Comparison of ENCODE assay signal across 18 cellular contexts in the genomic region with DNA sequence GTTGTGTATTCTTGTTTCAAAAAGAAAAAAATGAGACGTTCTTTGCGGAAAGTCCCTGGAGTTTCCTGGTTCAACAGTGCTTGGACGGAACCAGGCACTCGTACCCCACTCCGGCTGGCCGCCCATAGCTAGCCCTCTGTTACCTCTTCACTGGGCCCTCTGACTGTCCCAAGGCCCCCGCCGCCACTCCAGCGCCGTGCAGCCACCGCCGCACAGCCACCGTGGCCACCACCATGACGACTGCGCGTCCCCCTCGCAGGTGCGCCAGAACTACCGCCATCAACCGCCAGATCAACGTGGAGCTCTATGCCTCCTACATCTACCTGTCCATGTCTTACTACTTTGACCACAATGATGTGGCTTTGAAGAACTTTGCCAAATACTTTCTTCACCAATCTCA. TPM values are rescaled to one million over a fixed set of nuclear protein-coding genes. Genes with fewer than 3 reads are reported as not detected.
DNase-seq lines count a peak whose midpoint lies in the region; ATAC-seq, FAIRE-seq and TF ChIP-seq lines count a peak whose summit lies in the region.
"Had no signal": no experiment of that assay in that cellular context is flagged by ENCODE, and none has a peak within 500 bp of the region (broad histone marks: within the 10 kb centered on the region; RNA-seq: fewer than 3 reads in every experiment).

No MANE protein-coding gene starts in this region.

- H3K4me1 ChIP-seq in K562 (replicated peaks in 1 of 2; ENCODE audit: control insufficient read depth in 2 of 2, insufficient read depth in 2 of 2, low read length in 2 of 2) (no peaks in the 10 kb centered on the region; a peak in 1 of 5 replicates), testis (peaks cover 2% of the 10 kb centered on the region), gastroesophageal sphincter (peaks cover 0 to 3% (median 0%) of the 10 kb centered on the region in 3 donors)

- POLR2A ChIA-PET in K562 (lab: Yijun Ruan, JAX) = interaction anchor here (0.6 to 1.3 kb wide), 6 partner anchors 11 to 1154 kb away, joined by 3 to 4 read pairs (median 3); a partner anchor contains a TSS

- no peak for TF ChIP-seq POLR2A in K562 (conservative IDR thresholded peaks at IDR 0.05)
- TF ChIP-seq POLR2A in testis (IDR thresholded peaks at IDR 0.05) = no peak
- TF ChIP-seq POLR2A in gastroesophageal sphincter (IDR thresholded peaks at IDR 0.05) = no peak

- no peak for ATAC-seq in activated naive CD4-positive, alpha-beta T cell treated with anti-CD3 and anti-CD28 coated beads, Interleukin-2, amount 50 U/mL, for 72 hours
- peak; percentile 51; the same call in 2 of the 3 replicates for ATAC-seq in K562
- ATAC-seq in naive B cell (ENCODE audit: low read depth in 2 of 2) = no peak
- ATAC-seq in gastroesophageal sphincter = no peak
- ATAC-seq: CD8-positive, alpha-beta T cell; GM23338 had no signal

- H3K9me3 ChIP-seq in K562 (replicated peaks; ENCODE audit: control insufficient read depth, insufficient read depth, low read depth, low read length) = no peaks in the 10 kb centered on the region
- no peaks in the 10 kb centered on the region for H3K9me3 ChIP-seq in testis
- no peaks in the 10 kb centered on the region for H3K9me3 ChIP-seq in gastroesophageal sphincter

- in situ Hi-C loops in K562 (cut with MboI) (no loop called here), KBM-7 (cut with MboI; ENCODE audit: low pct_unique_long_range_greater_than_20kb, low sequenced_read_pairs) (no loop called here)

- H3K79me2 ChIP-seq in K562 (ENCODE audit: control insufficient read depth, insufficient read depth, low read length) = no peaks in the 10 kb centered on the region

- H4K20me1 ChIP-seq in K562 (replicated peaks; ENCODE audit: control insufficient read depth, insufficient read depth, low read length) = no peaks in the 10 kb centered on the region

- H3K9me3 Mint-ChIP-seq in activated naive CD4-positive, alpha-beta T cell treated with anti-CD3 and anti-CD28 coated beads, Interleukin-2, amount 50 U/mL, for 24 hours = no peaks in the 10 kb centered on the region
- H3K9me3 Mint-ChIP-seq in activated naive CD4-positive, alpha-beta T cell treated with anti-CD3 and anti-CD28 coated beads, Interleukin-2, amount 50 U/mL, for 72 hours = no peaks in the 10 kb centered on the region
- H3K9me3 Mint-ChIP-seq in naive B cell = no peaks in the 10 kb centered on the region
- H3K9me3 Mint-ChIP-seq: CD8-positive, alpha-beta T cell; GM23338 had no signal

- no peaks in the 10 kb centered on the region for H3K27me3 Mint-ChIP-seq in activated naive CD4-positive, alpha-beta T cell treated with anti-CD3 and anti-CD28 coated beads, Interleukin-2, amount 50 U/mL, for 24 hours
- no peaks in the 10 kb centered on the region for H3K27me3 Mint-ChIP-seq in naive B cell

- peak overlapping the region; percentile 23 for H3K27ac Mint-ChIP-seq in activated naive CD4-positive, alpha-beta T cell treated with anti-CD3 and anti-CD28 coated beads, Interleukin-2, amount 50 U/mL, for 24 hours
- H3K27ac Mint-ChIP-seq in activated naive CD4-positive, alpha-beta T cell treated with anti-CD3 and anti-CD28 coated beads, Interleukin-2, amount 50 U/mL, for 72 hours = no peak overlapping the region
- peak overlapping the region in 4 of 6 donors; percentile 22 to 64 (median 50) for H3K27ac Mint-ChIP-seq in naive B cell
- H3K27ac Mint-ChIP-seq: CD8-positive, alpha-beta T cell; GM23338 had no signal

- intact Hi-C loops in K562 (cut with micrococcal nuclease) = no loop called here
- intact Hi-C loops in testis (cut with DNase I; ENCODE audit: low total_unique reads) = no loop called here

- no peak for DNase-seq in activated naive CD4-positive, alpha-beta T cell treated with anti-CD3 and anti-CD28 coated beads, Interleukin-2, amount 50 U/mL, for 72 hours (ENCODE audit: low spot score in 2 of 2)
- DNase-seq in K562 (ENCODE audit: extremely low read depth in 1 of 4, low spot score in 3 of 4) = no peak
- DNase-seq in naive B cell = no peak
- peak; percentile 4 for DNase-seq in testis
- DNase-seq in KBM-7 = no peak
- DNase-seq in islet precursor cell = no peak
- DNase-seq: CD8-positive, alpha-beta T cell; COR-L47; DMS53; H7; IMR-90 had no signal

- no peak overlapping the region for H3K9ac ChIP-seq in K562 (ENCODE audit: insufficient read depth in 1 of 2, low read depth in 2 of 2, low read length in 2 of 2)

- no peak for TF ChIP-seq RAD21 in K562 (CRISPR knock-in tag; conservative IDR thresholded peaks at IDR 0.05 in 1 of 2, IDR thresholded peaks at IDR 0.05 in 1 of 2)

- TF ChIP-seq EP300 in K562 (IDR thresholded peaks at IDR 0.05; ENCODE audit: low read length) = no peak
- no peak for TF ChIP-seq EP300 in gastroesophageal sphincter (IDR thresholded peaks at IDR 0.05)

- no peak overlapping the region for H2AFZ ChIP-seq in K562 (ENCODE audit: low read depth, low read length)
- H2AFZ ChIP-seq: GM23338 had no signal

- peaks cover 82% of the 10 kb centered on the region; the same call in 2 of the 3 replicates for H3K36me3 ChIP-seq in K562 (ENCODE audit: control insufficient read depth, insufficient read depth, low read length)
- H3K36me3 ChIP-seq in testis (ENCODE audit: low read depth, missing control alignments) = no peaks in the 10 kb centered on the region
- H3K36me3 ChIP-seq in gastroesophageal sphincter = peaks cover 4 to 97% of the 10 kb centered on the region in 2 donors

- FAIRE-seq in K562 (lab: Jason Lieb, UNC) = no peak
- FAIRE-seq: GM18507 had no signal

- no peak overlapping the region for H3K4me2 ChIP-seq in K562 (ENCODE audit: insufficient read depth, low read length)
- H3K4me2 ChIP-seq: GM23338 had no signal

- H3K4me3 ChIP-seq in K562 (no peak overlapping the region), testis (no peak overlapping the region), gastroesophageal sphincter (no peak overlapping the region)
- H3K4me3 ChIP-seq: GM23338 had no signal

- 96% methylated on average over 21 of the region's 21 CpGs for WGBS in K562 (ENCODE audit: insufficient coverage, low coverage, missing lambda C conversion rate)
- 93 to 96% methylated on average over 18 to 21 of the region's 21 CpGs for WGBS in testis, 2 donors
- WGBS in gastroesophageal sphincter (ENCODE audit: low coverage in 1 of 2), 2 donors = 67 to 99% methylated on average over 3 to 20 of the region's 21 CpGs

- CTCF ChIA-PET in K562 (lab: Yijun Ruan, JAX; ENCODE audit: low intra/inter-chr PET ratio) = no interaction called here

- peaks cover 24% of the 10 kb centered on the region for H3K36me3 Mint-ChIP-seq in activated naive CD4-positive, alpha-beta T cell treated with anti-CD3 and anti-CD28 coated beads, Interleukin-2, amount 50 U/mL, for 24 hours
- peaks cover 18 to 31% of the 10 kb centered on the region in 2 donors for H3K36me3 Mint-ChIP-seq in activated naive CD4-positive, alpha-beta T cell treated with anti-CD3 and anti-CD28 coated beads, Interleukin-2, amount 50 U/mL, for 72 hours
- peaks cover 18 to 38% of the 10 kb centered on the region in 2 donors for H3K36me3 Mint-ChIP-seq in naive B cell

- H3K27me3 ChIP-seq in K562 (ENCODE audit: control insufficient read depth in 2 of 2, insufficient read depth in 2 of 2, low read length in 2 of 2) (no peaks in the 10 kb centered on the region), testis (no peaks in the 10 kb centered on the region), gastroesophageal sphincter (no peaks in the 10 kb centered on the region)

- no peaks in the 10 kb centered on the region for H3K9me1 ChIP-seq in K562 (ENCODE audit: control insufficient read depth, insufficient read depth, low read length)

- no TSS peak for BruUV-seq in K562 (replicated peaks; lab: Mats Ljungman, UMichigan)

- H3K4me1 Mint-ChIP-seq in activated naive CD4-positive, alpha-beta T cell treated with anti-CD3 and anti-CD28 coated beads, Interleukin-2, amount 50 U/mL, for 24 hours = peaks cover 17% of the 10 kb centered on the region
- H3K4me1 Mint-ChIP-seq in naive B cell = peaks cover 4 to 17% (median 12%) of the 10 kb centered on the region in 3 donors
- H3K4me1 Mint-ChIP-seq: GM23338 had no signal

- TF ChIP-seq CTCF in K562 (IDR thresholded peaks at IDR 0.05 in 2 of 3, conservative IDR thresholded peaks at IDR 0.05 in 1 of 3; ENCODE audit: insufficient read depth in 2 of 3, low read depth in 1 of 3, low read length in 3 of 3) (no peak), testis (IDR thresholded peaks at IDR 0.05) (no peak), gastroesophageal sphincter (IDR thresholded peaks at IDR 0.05) (no peak)

- H3K27ac ChIP-seq in K562 (ENCODE audit: extremely low read depth, low read depth, low read length) = no peak overlapping the region
- no peak overlapping the region for H3K27ac ChIP-seq in testis
- H3K27ac ChIP-seq in gastroesophageal sphincter = no peak overlapping the region
- H3K27ac ChIP-seq: 22Rv1, HL-60 had no signal

- H3K4me3 Mint-ChIP-seq in activated naive CD4-positive, alpha-beta T cell treated with anti-CD3 and anti-CD28 coated beads, Interleukin-2, amount 50 U/mL, for 24 hours = no peak overlapping the region
- H3K4me3 Mint-ChIP-seq in naive B cell = no peak overlapping the region
- H3K4me3 Mint-ChIP-seq: CD14-positive monocyte; CD8-positive, alpha-beta T cell; GM23338 had no signal

RNA-seq across cellular contexts. Expression of a gene that starts 9.6 kb away (rescaled TPM):
- total RNA-seq in activated naive CD4-positive, alpha-beta T cell treated with anti-CD3 and anti-CD28 coated beads, Interleukin-2, amount 50 U/mL, for 72 hours = 10 to 100 TPM; 22.1 to 29.5 TPM
- total RNA-seq in K562 (2011; cell fraction: chromatin; rRNA removed; ENCODE audit: low replicate concordance) = 51.3 and 57.9 TPM in 2 replicates
- 47.7 and 48.7 TPM in 2 replicates for total RNA-seq in K562 (2011; cell fraction: nucleolus; rRNA removed)
- 49.1 and 51.2 TPM in 2 replicates for total RNA-seq in K562 (2011; cell fraction: nucleoplasm; rRNA removed)
- total RNA-seq in K562 (2014; rRNA removed) (25.7 and 25.9 TPM in 2 replicates), K562 (2014; rRNA removed; fragmentation: Illumina TruSeq; extraction: Trizol) (12.9 and 15.2 TPM in 2 replicates), K562 (2015; rRNA removed; fragmentation: Illumina TruSeq; extraction: Trizol) (15.3 and 16.6 TPM in 2 replicates), K562 (2021) (23.7 and 25.8 TPM in 2 replicates), testis (10 to 100 TPM; 33.7 to 51.4 TPM), gastroesophageal sphincter (10 to 100 TPM; 10.3 to 17.8 (median 14.1) TPM)
- polyA plus RNA-seq in K562 (2011; rRNA removed) (12.0 and 13.7 TPM in 2 replicates), K562 (2014; fragmentation: Illumina TruSeq; extraction: Trizol) (11.9 and 14.6 TPM in 2 replicates), K562 (2014; fragmentation: Nextera tagmentation; extraction: Ambion mirVana) (1 to 10 TPM; 2.9 TPM), K562 (2014; rRNA removed) (11.5 and 15.4 TPM in 2 replicates), naive B cell (ENCODE audit: low read depth in 6 of 6) (1 to 10 TPM in 5 of 6 donors, not detected in 1; 4.0 to 6.9 (median 4.2) TPM), testis (ENCODE audit: insufficient read depth, low read depth, low replicate concordance) (16.8 TPM)
- polyA plus RNA-seq in K562 (2011; cell fraction: cytosol; rRNA removed) = 6.4 and 13.1 TPM in 2 replicates
- 14.2 and 17.2 TPM in 2 replicates for polyA plus RNA-seq in K562 (2011; cell fraction: nucleus; rRNA removed)
- 6.4 and 8.7 TPM in 2 replicates for polyA plus RNA-seq in K562 (2012)
- polyA minus RNA-seq in K562 (2011; rRNA and poly(A)+ RNA removed) = 20.7 and 23.2 TPM in 2 replicates
- polyA minus RNA-seq in K562 (2011; cell fraction: cytosol; rRNA and poly(A)+ RNA removed) = 11.4 and 12.1 TPM in 2 replicates
- polyA minus RNA-seq in K562 (2011; cell fraction: nucleus; rRNA and poly(A)+ RNA removed) = 24.5 and 45.4 TPM in 2 replicates

RNA-seq across cellular contexts. Expression of a gene that starts 12.2 kb away (rescaled TPM):
- not detected for total RNA-seq in activated naive CD4-positive, alpha-beta T cell treated with anti-CD3 and anti-CD28 coated beads, Interleukin-2, amount 50 U/mL, for 72 hours
- total RNA-seq in K562 (2011; cell fraction: chromatin; rRNA removed; ENCODE audit: low replicate concordance) = 0.99 and 3.3 TPM in 2 replicates
- total RNA-seq in K562 (2011; cell fraction: nucleolus; rRNA removed) = 1.7 and 2.8 TPM in 2 replicates
- 1.6 and 3.2 TPM in 2 replicates for total RNA-seq in K562 (2011; cell fraction: nucleoplasm; rRNA removed)
- total RNA-seq in K562 (2014; rRNA removed) = 0.78 and 1.0 TPM in 2 replicates
- total RNA-seq in K562 (2014; rRNA removed; fragmentation: Illumina TruSeq; extraction: Trizol) = 0.87 and 1.1 TPM in 2 replicates
- 0.72 and 1.2 TPM in 2 replicates for total RNA-seq in K562 (2015; rRNA removed; fragmentation: Illumina TruSeq; extraction: Trizol)
- total RNA-seq in K562 (2021) = 0.89 and 2.2 TPM in 2 replicates
- polyA plus RNA-seq in K562 (2011; rRNA removed) = 1.0 and 1.2 TPM in 2 replicates
- polyA plus RNA-seq in K562 (2011; cell fraction: cytosol; rRNA removed) = 0.91 and 1.5 TPM in 2 replicates
- 4.1 and 9.0 TPM in 2 replicates for polyA plus RNA-seq in K562 (2011; cell fraction: nucleus; rRNA removed)
- polyA plus RNA-seq in K562 (2012) = 2.0 and 4.5 TPM in 2 replicates
- 1.3 and 1.7 TPM in 2 replicates for polyA plus RNA-seq in K562 (2014; fragmentation: Illumina TruSeq; extraction: Trizol)
- polyA plus RNA-seq in K562 (2014; fragmentation: Nextera tagmentation; extraction: Ambion mirVana) = 1 to 10 TPM in 1 of 2 experiments, under 1 TPM in 1; 0.87 to 2.0 TPM
- 1.5 and 5.6 TPM in 2 replicates for polyA plus RNA-seq in K562 (2014; rRNA removed)
- 0.48 and 0.84 TPM in 2 replicates for polyA minus RNA-seq in K562 (2011; rRNA and poly(A)+ RNA removed)
- polyA minus RNA-seq in K562 (2011; cell fraction: cytosol; rRNA and poly(A)+ RNA removed) = 0.38 and 2.1 TPM in 2 replicates
- polyA minus RNA-seq in K562 (2011; cell fraction: nucleus; rRNA and poly(A)+ RNA removed) = 1.4 and 2.0 TPM in 2 replicates
- under 1 TPM in 4 of 6 donors, not detected in 2; 0.08 to 0.18 (median 0.14) TPM for polyA plus RNA-seq in naive B cell (ENCODE audit: low read depth in 6 of 6)
- 10 to 100 TPM; 50.5 to 73.0 TPM for total RNA-seq in testis
- 216 TPM for polyA plus RNA-seq in testis (ENCODE audit: insufficient read depth, low read depth, low replicate concordance)
- 10 to 100 TPM; 10.2 to 15.7 (median 12.6) TPM for total RNA-seq in gastroesophageal sphincter
- total RNA-seq: CD8-positive, alpha-beta T cell had no signal
- polyA plus RNA-seq: CD14-positive monocyte had no signal

RNA-seq across cellular contexts. Expression of a gene that starts 30.0 kb away (rescaled TPM):
- 10 to 100 TPM; 48.0 to 66.8 TPM for total RNA-seq in activated naive CD4-positive, alpha-beta T cell treated with anti-CD3 and anti-CD28 coated beads, Interleukin-2, amount 50 U/mL, for 72 hours
- total RNA-seq in K562 (2011; cell fraction: chromatin; rRNA removed; ENCODE audit: low replicate concordance) = 74.7 and 79.0 TPM in 2 replicates
- total RNA-seq in K562 (2011; cell fraction: nucleolus; rRNA removed) = 41.5 and 45.5 TPM in 2 replicates
- total RNA-seq in K562 (2011; cell fraction: nucleoplasm; rRNA removed) = 60.9 and 81.0 TPM in 2 replicates
- total RNA-seq in K562 (2014; rRNA removed) (111 and 137 TPM in 2 replicates), K562 (2014; rRNA removed; fragmentation: Illumina TruSeq; extraction: Trizol) (95.0 and 113 TPM in 2 replicates), K562 (2015; rRNA removed; fragmentation: Illumina TruSeq; extraction: Trizol) (89.2 and 92.3 TPM in 2 replicates), K562 (2021) (86.4 and 93.8 TPM in 2 replicates), testis (100 to 1,000 TPM; 134 to 140 TPM), gastroesophageal sphincter (100 to 1,000 TPM in 2 of 4 donors, 10 to 100 TPM in 2; 89.7 to 129 (median 100) TPM)
- polyA plus RNA-seq in K562 (2011; rRNA removed) (70.0 and 77.3 TPM in 2 replicates), K562 (2014; fragmentation: Illumina TruSeq; extraction: Trizol) (118 and 151 TPM in 2 replicates), K562 (2014; fragmentation: Nextera tagmentation; extraction: Ambion mirVana) (10 to 100 TPM; 55.0 to 66.3 TPM), K562 (2014; rRNA removed) (109 and 110 TPM in 2 replicates), naive B cell (ENCODE audit: low read depth in 6 of 6) (100 to 1,000 TPM; 137 to 208 (median 175) TPM), testis (ENCODE audit: insufficient read depth, low read depth, low replicate concordance) (132 TPM)
- 37.7 and 68.5 TPM in 2 replicates for polyA plus RNA-seq in K562 (2011; cell fraction: cytosol; rRNA removed)
- polyA plus RNA-seq in K562 (2011; cell fraction: nucleus; rRNA removed) = 50.0 and 63.0 TPM in 2 replicates
- 67.6 and 77.9 TPM in 2 replicates for polyA plus RNA-seq in K562 (2012)
- polyA minus RNA-seq in K562 (2011; rRNA and poly(A)+ RNA removed) = 36.0 and 44.0 TPM in 2 replicates
- polyA minus RNA-seq in K562 (2011; cell fraction: cytosol; rRNA and poly(A)+ RNA removed) = 20.2 and 28.3 TPM in 2 replicates
- polyA minus RNA-seq in K562 (2011; cell fraction: nucleus; rRNA and poly(A)+ RNA removed) = 30.8 and 52.4 TPM in 2 replicates

RNA-seq across cellular contexts. Expression of a gene that starts 51.2 kb away (rescaled TPM):
- total RNA-seq in activated naive CD4-positive, alpha-beta T cell treated with anti-CD3 and anti-CD28 coated beads, Interleukin-2, amount 50 U/mL, for 72 hours = 10 to 100 TPM; 70.3 to 75.7 TPM
- 189 and 334 TPM in 2 replicates for total RNA-seq in K562 (2011; cell fraction: chromatin; rRNA removed; ENCODE audit: low replicate concordance)
- 134 and 160 TPM in 2 replicates for total RNA-seq in K562 (2011; cell fraction: nucleolus; rRNA removed)
- 181 and 229 TPM in 2 replicates for total RNA-seq in K562 (2011; cell fraction: nucleoplasm; rRNA removed)
- total RNA-seq in K562 (2014; rRNA removed) (245 and 263 TPM in 2 replicates), K562 (2014; rRNA removed; fragmentation: Illumina TruSeq; extraction: Trizol) (343 and 388 TPM in 2 replicates), K562 (2015; rRNA removed; fragmentation: Illumina TruSeq; extraction: Trizol) (330 and 347 TPM in 2 replicates), K562 (2021) (145 and 156 TPM in 2 replicates), testis (10 to 100 TPM; 57.4 to 78.7 TPM), gastroesophageal sphincter (10 to 100 TPM; 26.7 to 43.2 (median 29.7) TPM)
- polyA plus RNA-seq in K562 (2011; rRNA removed) (132 and 165 TPM in 2 replicates), K562 (2014; fragmentation: Illumina TruSeq; extraction: Trizol) (253 and 318 TPM in 2 replicates), K562 (2014; fragmentation: Nextera tagmentation; extraction: Ambion mirVana) (100 to 1,000 TPM; 166 to 371 TPM), K562 (2014; rRNA removed) (205 and 232 TPM in 2 replicates), naive B cell (ENCODE audit: low read depth in 6 of 6) (10 to 100 TPM; 38.1 to 57.6 (median 45.4) TPM), testis (ENCODE audit: insufficient read depth, low read depth, low replicate concordance) (34.4 TPM)
- polyA plus RNA-seq in K562 (2011; cell fraction: cytosol; rRNA removed) = 37.0 and 52.4 TPM in 2 replicates
- polyA plus RNA-seq in K562 (2011; cell fraction: nucleus; rRNA removed) = 99.3 and 135 TPM in 2 replicates
- polyA plus RNA-seq in K562 (2012) = 109 and 153 TPM in 2 replicates
- 223 and 224 TPM in 2 replicates for polyA minus RNA-seq in K562 (2011; rRNA and poly(A)+ RNA removed)
- 118 and 127 TPM in 2 replicates for polyA minus RNA-seq in K562 (2011; cell fraction: cytosol; rRNA and poly(A)+ RNA removed)
- polyA minus RNA-seq in K562 (2011; cell fraction: nucleus; rRNA and poly(A)+ RNA removed) = 104 and 173 TPM in 2 replicates

Comparison
In these comparisons a context has a peak if more than half of its experiments do, and no peak if none do; other contexts are left out.
1. H3K27ac Mint-ChIP-seq: peak in activated naive CD4-positive, alpha-beta T cell treated with anti-CD3 and anti-CD28 coated beads, Interleukin-2, amount 50 U/mL, for 24 hours (single experiment) and naive B cell (4 of 6); none in activated naive CD4-positive, alpha-beta T cell treated with anti-CD3 and anti-CD28 coated beads, Interleukin-2, amount 50 U/mL, for 72 hours (0 of 2).